Comparison of ENCODE assay signal across 17 cellular contexts in the genomic region with DNA sequence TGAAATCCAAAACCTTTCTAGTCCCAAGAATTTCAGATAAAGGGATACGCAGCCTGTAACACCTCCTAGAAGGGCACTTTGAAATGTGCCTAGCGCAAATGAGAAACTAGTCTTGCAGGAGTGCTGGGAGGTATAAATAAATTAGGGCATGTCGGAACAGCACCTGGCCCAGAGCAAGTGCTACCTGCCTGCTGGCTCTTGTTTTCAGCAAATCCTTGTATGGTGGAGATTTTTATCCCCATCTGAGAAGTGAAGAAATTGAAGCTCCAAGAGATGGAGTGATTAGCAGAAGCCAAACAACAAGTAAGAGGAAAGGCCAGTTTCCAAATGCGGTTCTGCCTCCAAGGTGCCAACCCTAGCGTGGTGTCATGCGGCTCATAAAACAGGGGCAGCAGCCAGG. TPM values are rescaled to one million over a fixed set of nuclear protein-coding genes. Genes with fewer than 3 reads are reported as not detected.
DNase-seq lines count a peak whose midpoint lies in the region; ATAC-seq and TF ChIP-seq lines count a peak whose summit lies in the region.
"Had no signal": no experiment of that assay in that cellular context is flagged by ENCODE, and none has a peak within 500 bp of the region (broad histone marks: within the 10 kb centered on the region; RNA-seq: fewer than 3 reads in every experiment).

No MANE protein-coding gene starts in this region.

- H3K23ac ChIP-seq in H9 (ENCODE audit: insufficient read length, low read depth, low read length), result no peak overlapping the region

- H3K27me3 ChIP-seq in H9 (ENCODE audit: insufficient read depth, low read length) (no peaks in the 10 kb centered on the region), gastrocnemius medialis (no peaks in the 10 kb centered on the region)
- H3K27me3 ChIP-seq: left lung had no signal

- TF ChIP-seq CTCF in H9 (conservative IDR thresholded peaks at IDR 0.05) (no peak), epithelial cell of esophagus (IDR thresholded peaks at IDR 0.05; ENCODE audit: insufficient read depth, low read depth, low read length, missing control alignments) (no peak), gastrocnemius medialis (IDR thresholded peaks at IDR 0.05 in 4 of 5, conservative IDR thresholded peaks at IDR 0.05 in 1 of 5) (no peak)

- H3K27me3 Mint-ChIP-seq in H9 (ENCODE audit: low read depth), result no peaks in the 10 kb centered on the region
- H3K27me3 Mint-ChIP-seq: activated naive CD8-positive, alpha-beta T cell had no signal

- ATAC-seq in gastrocnemius medialis, result peak in 1 of 2 donors; percentile 21
- ATAC-seq: activated CD4-positive, CD25-positive, alpha-beta regulatory T cell treated with anti-CD3 and anti-CD28 coated beads, Interleukin-2, amount 50 U/mL, for 24 hours; activated T-cell treated with anti-CD3 and anti-CD28 coated beads, Interleukin-2, amount 50 U/mL, for 72 hours; left lung; Panc1 had no signal

- no peaks in the 10 kb centered on the region for H3K9me3 ChIP-seq in H9 (ENCODE audit: control insufficient read depth, low read depth, low read length)
- H3K9me3 ChIP-seq in gastrocnemius medialis, result no peaks in the 10 kb centered on the region
- H3K9me3 ChIP-seq: left lung, SK-N-SH, thoracic aorta had no signal

- no peak overlapping the region for H3T11ph ChIP-seq in H9 (ENCODE audit: low read length)

- no peak overlapping the region for H3K4me3 ChIP-seq in epithelial cell of esophagus (ENCODE audit: low read length)
- H3K4me3 ChIP-seq in gastrocnemius medialis, result no peak overlapping the region
- H3K4me3 ChIP-seq: coronary artery, left lung, thoracic aorta had no signal

- H2AFZ ChIP-seq in H9 (ENCODE audit: low read length), result no peak overlapping the region

- peaks cover 6 to 16% (median 11%) of the 10 kb centered on the region in 3 experiments for H3K36me3 Mint-ChIP-seq in H9 (ENCODE audit: insufficient read depth in 1 of 3, low read depth in 3 of 3)

- H3K9ac ChIP-seq in H9 (ENCODE audit: extremely low read depth, insufficient read length, low read length), result no peak overlapping the region
- H3K9ac ChIP-seq: SK-N-SH had no signal

- H3K27ac Mint-ChIP-seq in H9, result peak overlapping the region; percentile 64 to 82 (median 77); a peak in 6 of 7 replicates
- H3K27ac Mint-ChIP-seq: activated naive CD8-positive, alpha-beta T cell; activated T-cell treated with anti-CD3 and anti-CD28 coated beads, Interleukin-2, amount 50 U/mL, for 72 hours had no signal

- no peak overlapping the region for H3K18ac ChIP-seq in H9 (ENCODE audit: insufficient read length, low read depth, low read length)

- H3K4me3 Mint-ChIP-seq in H9, result no peak overlapping the region
- H3K4me3 Mint-ChIP-seq: activated naive CD8-positive, alpha-beta T cell; activated T-cell treated with anti-CD3 and anti-CD28 coated beads, Interleukin-2, amount 50 U/mL, for 72 hours had no signal

- H2BK120ac ChIP-seq in H9 (ENCODE audit: low read depth, low read length, poor library complexity, severe bottlenecking), result no peak overlapping the region

- no peaks in the 10 kb centered on the region for H4K20me1 ChIP-seq in H9 (ENCODE audit: control insufficient read depth, insufficient read depth, insufficient read length)

- no peak overlapping the region for H3K14ac ChIP-seq in H9 (ENCODE audit: insufficient read depth, low read length)

- H3K56ac ChIP-seq in H9 (ENCODE audit: insufficient read length, low read depth, low read length), result no peak overlapping the region

- peaks cover 37% of the 10 kb centered on the region; the same call in 1 of the 2 replicates for H3K79me2 ChIP-seq in H9 (ENCODE audit: insufficient read depth, low read length)

- CTCF ChIA-PET in HEK293T (lab: Yijun Ruan, JAX), result no interaction called here

- no peak overlapping the region for H2BK5ac ChIP-seq in H9 (ENCODE audit: insufficient read length, low read length)

- no CpG with 5 or more reads among the region's 6 CpGs for WGBS in H9 (ENCODE audit: extremely low coverage, insufficient read length, low lambda C conversion rate)

- no peaks in the 10 kb centered on the region for H3K36me3 ChIP-seq in gastrocnemius medialis
- H3K36me3 ChIP-seq: thoracic aorta had no signal

- peaks cover 9% of the 10 kb centered on the region for H3K79me1 ChIP-seq in H9 (ENCODE audit: insufficient read depth, low read depth, low read length, poor library complexity, severe bottlenecking)

- no peak overlapping the region for H2BK20ac ChIP-seq in H9 (ENCODE audit: low read depth, low read length, poor library complexity, severe bottlenecking)

- no peak overlapping the region for H2BK12ac ChIP-seq in H9 (ENCODE audit: insufficient read length, low read depth, low read length)

- DNase-seq in H9 (no peak), NCI-H2171 (lab: John Stamatoyannopoulos, UW) (peak; percentile 56), epithelial cell of esophagus (ENCODE audit: low read depth) (peak; percentile 96), gastrocnemius medialis (no peak), COLO668 (lab: John Stamatoyannopoulos, UW; ENCODE audit: unreplicated experiment) (no peak), NCI-H2196 (lab: John Stamatoyannopoulos, UW; ENCODE audit: unreplicated experiment) (no peak), HEK293T (ENCODE audit: extremely low spot score) (no peak)
- DNase-seq: activated T-cell treated with anti-CD3 and anti-CD28 coated beads, Interleukin-2, amount 50 U/mL, for 72 hours; Kasumi-1; left lung; SK-N-SH; T-helper 9 cell had no signal

- no peaks in the 10 kb centered on the region for H3K9me3 Mint-ChIP-seq in H9

- H3K27ac ChIP-seq in H9 (ENCODE audit: insufficient read length, low read depth, low read length) (no peak overlapping the region), gastrocnemius medialis (peak overlapping the region; percentile 67 to 86 (median 74))
- H3K27ac ChIP-seq: coronary artery, left lung, thoracic aorta had no signal

- POLR2A ChIA-PET in HEK293T (lab: Yijun Ruan, JAX), result no interaction called here

- H4K5ac ChIP-seq in H9 (ENCODE audit: insufficient read length, low read depth, low read length), result no peak overlapping the region

- no peak overlapping the region for H3K4ac ChIP-seq in H9 (ENCODE audit: low read depth, low read length)

- TF ChIP-seq POLR2A in gastrocnemius medialis (IDR thresholded peaks at IDR 0.05), result no peak

- in situ Hi-C loops in gastrocnemius medialis (cut with MboI; ENCODE audit: low sequenced_read_pairs in 4 of 4), result no loop called here

- intact Hi-C loops in gastrocnemius medialis (cut with DNase I; ENCODE audit: low total_unique reads), result no loop called here

- H3K4me1 ChIP-seq in H9 (ENCODE audit: insufficient read depth, low read length) (0 out of 2 replicates have a peak, but pooled peaks cover 3% of the 10 kb centered on the region), gastrocnemius medialis (peaks cover 70 to 73% of the 10 kb centered on the region in 2 donors)

- H2AK5ac ChIP-seq in H9 (ENCODE audit: insufficient read length, low read length), result no peak overlapping the region

- no peak overlapping the region for H3K4me2 ChIP-seq in H9 (ENCODE audit: insufficient read depth, insufficient read length, low read length)
- H3K4me2 ChIP-seq: SK-N-SH had no signal

- no peaks in the 10 kb centered on the region for H3K23me2 ChIP-seq in H9 (ENCODE audit: insufficient read length, low read depth, low read length, poor library complexity, severe bottlenecking)

- H4K91ac ChIP-seq in H9 (ENCODE audit: insufficient read length, low read depth, low read length), result no peak overlapping the region

- H4K8ac ChIP-seq in H9 (replicated peaks; ENCODE audit: insufficient read length, low read depth, low read length), result no peak overlapping the region

- peaks cover 43 to 49% of the 10 kb centered on the region in 2 experiments for H3K4me1 Mint-ChIP-seq in H9

- no peak overlapping the region for H2BK15ac ChIP-seq in H9 (ENCODE audit: low read depth, low read length)

TF ChIP-seq in HEK293T, 16 proteins besides CTCF, POLR2A, EP300 and RAD21:
- TF ChIP-seq L3MBTL2 (conservative IDR thresholded peaks at IDR 0.05) (no peak), FOXM1 (IDR thresholded peaks at IDR 0.05; ENCODE audit: borderline replicate concordance) (no peak)
- TF ChIP-seq, protein P1, sequence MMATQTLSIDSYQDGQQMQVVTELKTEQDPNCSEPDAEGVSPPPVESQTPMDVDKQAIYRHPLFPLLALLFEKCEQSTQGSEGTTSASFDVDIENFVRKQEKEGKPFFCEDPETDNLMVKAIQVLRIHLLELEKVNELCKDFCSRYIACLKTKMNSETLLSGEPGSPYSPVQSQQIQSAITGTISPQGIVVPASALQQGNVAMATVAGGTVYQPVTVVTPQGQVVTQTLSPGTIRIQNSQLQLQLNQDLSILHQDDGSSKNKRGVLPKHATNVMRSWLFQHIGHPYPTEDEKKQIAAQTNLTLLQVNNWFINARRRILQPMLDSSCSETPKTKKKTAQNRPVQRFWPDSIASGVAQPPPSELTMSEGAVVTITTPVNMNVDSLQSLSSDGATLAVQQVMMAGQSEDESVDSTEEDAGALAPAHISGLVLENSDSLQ (IDR thresholded peaks at IDR 0.05), result no peak

RNA-seq across cellular contexts. Expression of gene TFIP11, which starts 36.7 kb away (rescaled TPM):
- total RNA-seq in H9 (2021), result 36.4 and 37.7 TPM in 2 replicates
- total RNA-seq in gastrocnemius medialis, result 10 to 100 TPM; 33.1 to 65.7 (median 49.2) TPM

RNA-seq across cellular contexts. Expression of gene TPST2, which starts 40.9 kb away (rescaled TPM):
- total RNA-seq in H9 (2021) (50.1 and 52.2 TPM in 2 replicates), gastrocnemius medialis (100 to 1,000 TPM in 1 of 4 donors, 10 to 100 TPM in 3; 32.3 to 110 (median 65.4) TPM)

Comparison
In these comparisons a context has a peak if more than half of its experiments do, and no peak if none do; other contexts are left out.
1. DNase-seq: peak in NCI-H2171 (single experiment) and epithelial cell of esophagus (single experiment); none in H9 (single experiment), gastrocnemius medialis (0 of 2), COLO668 (single experiment), NCI-H2196 (single experiment) and HEK293T (single experiment).